ENCODE assay signal across 2 cellular contexts in the genomic region with DNA sequence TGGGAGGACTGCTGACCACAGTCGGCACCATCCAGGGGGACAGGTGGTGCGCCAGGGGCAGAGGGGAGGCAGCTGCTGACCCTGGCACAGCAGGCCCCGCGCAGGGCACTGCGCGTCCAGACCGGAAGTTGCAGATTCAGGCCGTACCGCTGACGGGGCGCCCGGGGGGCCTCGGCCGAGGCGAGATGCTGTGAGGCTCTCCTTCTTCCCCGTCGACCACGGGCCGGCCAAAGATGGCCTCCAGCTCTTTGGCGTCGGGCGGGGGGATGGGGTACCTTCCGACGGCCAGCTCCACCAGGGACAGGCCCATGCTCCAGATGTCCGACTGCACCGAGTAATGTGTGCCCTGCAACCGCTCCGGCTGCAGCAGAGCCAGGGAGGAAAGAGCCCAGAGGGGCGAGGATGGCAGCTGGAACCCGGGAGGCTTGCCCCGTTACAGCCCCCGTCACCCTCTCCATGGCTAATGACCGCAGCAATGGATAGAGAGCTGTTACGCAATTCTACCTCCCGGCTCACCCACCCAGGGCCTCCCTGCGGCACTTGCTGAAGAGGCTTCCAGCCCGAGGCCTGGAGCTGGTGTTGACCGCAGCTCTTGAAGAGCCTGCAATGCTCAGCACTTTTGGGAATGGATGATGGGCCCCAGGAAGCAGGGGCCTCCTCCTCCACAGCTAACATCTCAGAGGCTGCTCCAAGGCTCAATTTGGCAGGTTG.
A peak's percentile ranks its signal among the peaks of the same experiment; 100 is the strongest.
TF ChIP-seq lines count a peak whose summit lies in the region.

No MANE protein-coding gene starts in this region.

TF ChIP-seq in K562, 482 proteins besides CTCF, POLR2A, EP300 and RAD21:
- TF ChIP-seq CEBPG (CRISPR knock-in tag; IDR thresholded peaks at IDR 0.05) = no peak
- TF ChIP-seq CEBPG (tag; conservative IDR thresholded peaks at IDR 0.05 in 1 of 2, IDR thresholded peaks at IDR 0.05 in 1 of 2) = peak in 1 of 2 experiments; percentile 50; a peak in 2 of 4 replicates
- no peak for TF ChIP-seq CREBBP (IDR thresholded peaks at IDR 0.05; ENCODE audit: low read depth, low read length)
- TF ChIP-seq POLR2B (IDR thresholded peaks at IDR 0.05; ENCODE audit: low read depth, partially characterized antibody) = no peak
- peak; percentile 27; the same call in 1 of the 2 replicates for TF ChIP-seq POLR2G (IDR thresholded peaks at IDR 0.05; ENCODE audit: low read depth, low read length)
- no peak for TF ChIP-seq RFX1 (IDR thresholded peaks at IDR 0.05)
- TF ChIP-seq ZKSCAN1 (IDR thresholded peaks at IDR 0.05; ENCODE audit: low read depth, low read length) = no peak
- no peak for TF ChIP-seq SNIP1 (IDR thresholded peaks at IDR 0.05; ENCODE audit: low read depth)
- no peak for TF ChIP-seq ZBTB1 (CRISPR knock-in tag; IDR thresholded peaks at IDR 0.05; ENCODE audit: borderline replicate concordance, low read depth)
- peak; percentile 68 for TF ChIP-seq CEBPB (tag; IDR thresholded peaks at IDR 0.05)

TF ChIP-seq in HepG2, 621 proteins besides CTCF, POLR2A, EP300 and RAD21:
- 0 out of 2 replicates have a peak, but pooled peaks have one; percentile 47 for TF ChIP-seq RBFOX2 (IDR thresholded peaks at IDR 0.05; ENCODE audit: low read depth, low read length)
- peak; percentile 86 for TF ChIP-seq CEBPB (IDR thresholded peaks at IDR 0.05; ENCODE audit: borderline replicate concordance, low read depth, low read length)
- no peak for TF ChIP-seq DRAP1 (CRISPR knock-in tag; IDR thresholded peaks at IDR 0.05)
- TF ChIP-seq AGO2 (optimal IDR thresholded peaks at IDR 0.05; ENCODE audit: low read depth, low read length) = peak; percentile 68
- TF ChIP-seq CEBPG (CRISPR knock-in tag; IDR thresholded peaks at IDR 0.05) = 0 out of 2 replicates have a peak, but pooled peaks have one; percentile 18
- no peak for TF ChIP-seq NR3C1 (CRISPR knock-in tag; IDR thresholded peaks at IDR 0.05)
- no peak for TF ChIP-seq ONECUT2 (CRISPR knock-in tag; IDR thresholded peaks at IDR 0.05)
- TF ChIP-seq ZNF773 (CRISPR knock-in tag; IDR thresholded peaks at IDR 0.05; ENCODE audit: borderline replicate concordance) = no peak
